19 cellular contexts compared by ENCODE assay signal in genomic region chr17:74807376-74807775, GRCh38. TPM values are rescaled to one million over a fixed set of nuclear protein-coding genes. Genes with fewer than 3 reads are reported as not detected.
DNase-seq lines count a peak whose midpoint lies in the region; ATAC-seq and TF ChIP-seq lines count a peak whose summit lies in the region.
"Had no signal": no experiment of that assay in that cellular context is flagged by ENCODE, and none has a peak within 500 bp of the region (broad histone marks: within the 10 kb centered on the region; RNA-seq: fewer than 3 reads in every experiment).

No MANE protein-coding gene starts in this region.

- H3K27ac ChIP-seq in heart left ventricle: no peak overlapping the region
- H3K27ac ChIP-seq: A549, RWPE1 had no signal

- no peaks in the 10 kb centered on the region for H3K27me3 ChIP-seq in heart left ventricle

- no peak for TF ChIP-seq CTCF in heart left ventricle (IDR thresholded peaks at IDR 0.05)

- no peak for TF ChIP-seq POLR2A in heart left ventricle (IDR thresholded peaks at IDR 0.05)

- WGBS in heart left ventricle, 4 donors: 90 to 96% (median 91%) methylated on average over 12 of the region's 12 CpGs

- no peaks in the 10 kb centered on the region for H3K4me1 Mint-ChIP-seq in activated T-helper 1 cell treated with anti-CD3 and anti-CD28 coated beads, Interleukin-12 subunit alpha, Interleukin-12 subunit beta, Interleukin-2, Interleukin-4 antibody, amounts not matched to agents 30 ng/mL and 10 ng/mL and 1 ng/mL, durations not matched to agents 14 hours and 24 hours and 36 hours (ENCODE audit: low read depth)

- H3K9me3 ChIP-seq in heart left ventricle: no peaks in the 10 kb centered on the region
- H3K9me3 ChIP-seq: A549, HAP-1 had no signal

- H3K4me3 ChIP-seq in heart left ventricle: no peak overlapping the region
- H3K4me3 ChIP-seq: A549, HAP-1 had no signal

- peaks cover 0 to 22% (median 0%) of the 10 kb centered on the region in 9 donors for H3K36me3 ChIP-seq in heart left ventricle
- H3K36me3 ChIP-seq: HAP-1 had no signal

- ATAC-seq in Right ventricle myocardium inferior: no peak
- ATAC-seq in heart left ventricle: no peak
- peak; percentile 21 for ATAC-seq in left lobe of liver
- ATAC-seq in HG03039 (IDR thresholded peaks at IDR 0.05; ENCODE audit: unreplicated experiment): no peak
- ATAC-seq: A549, Panc1 had no signal

- no peaks in the 10 kb centered on the region for H3K9me3 Mint-ChIP-seq in activated T-helper 1 cell treated with anti-CD3 and anti-CD28 coated beads, Interleukin-12 subunit alpha, Interleukin-12 subunit beta, Interleukin-2, Interleukin-4 antibody, amounts not matched to agents 30 ng/mL and 10 ng/mL and 1 ng/mL, durations not matched to agents 14 hours and 24 hours and 36 hours
- H3K9me3 Mint-ChIP-seq: CD4-positive, CD25-positive, alpha-beta regulatory T cell; HFFc6 had no signal

- DNase-seq in Right ventricle myocardium inferior (ENCODE audit: missing footprints): peak; percentile 58
- no peak for DNase-seq in heart left ventricle
- DNase-seq in NCI-H446 treated with DMSO at 0.1 percent for 48 hours (lab: John Stamatoyannopoulos, UW): peak; percentile 95
- no peak for DNase-seq in left lobe of liver (ENCODE audit: low spot score)
- DNase-seq in GM19240 (ENCODE audit: insufficient read length, low spot score): no peak
- DNase-seq in activated T-helper 1 cell treated with anti-CD3 and anti-CD28 coated beads, Interleukin-12 subunit alpha, Interleukin-12 subunit beta, Interleukin-2, Interleukin-4 antibody, amounts not matched to agents 30 ng/mL and 10 ng/mL and 1 ng/mL, durations not matched to agents 14 hours and 24 hours and 36 hours (ENCODE audit: low spot score): no peak
- DNase-seq in stimulated activated CD4-positive, alpha-beta T cell treated with anti-CD3 and anti-CD28 coated beads, Interleukin-2, amount 100 ng/mL, for 48 hours: no peak
- DNase-seq: CD4-positive, CD25-positive, alpha-beta regulatory T cell; GOT3; HFFc6; KBM-7; NCI-H1436 treated with DMSO at 0.1 percent for 48 hours; SW 1271 had no signal

- intact Hi-C loops in Right ventricle myocardium inferior (cut with DNase I): no loop called here
- intact Hi-C loops in heart left ventricle (cut with DNase I): no loop called here
- intact Hi-C loops in activated T-helper 1 cell treated with anti-CD3 and anti-CD28 coated beads, Interleukin-12 subunit alpha, Interleukin-12 subunit beta, Interleukin-2, Interleukin-4 antibody, amounts not matched to agents 30 ng/mL and 10 ng/mL and 1 ng/mL, durations not matched to agents 14 hours and 24 hours and 36 hours (cut with micrococcal nuclease): no loop called here

- peaks cover 0 to 32% (median 5%) of the 10 kb centered on the region in 12 donors for H3K4me1 ChIP-seq in heart left ventricle
- H3K4me1 ChIP-seq: A549, HAP-1 had no signal

- H3K36me3 Mint-ChIP-seq in activated T-helper 1 cell treated with anti-CD3 and anti-CD28 coated beads, Interleukin-12 subunit alpha, Interleukin-12 subunit beta, Interleukin-2, Interleukin-4 antibody, amounts not matched to agents 30 ng/mL and 10 ng/mL and 1 ng/mL, durations not matched to agents 14 hours and 24 hours and 36 hours (ENCODE audit: low read depth): peaks cover 6% of the 10 kb centered on the region

- H3K27me3 Mint-ChIP-seq in activated T-helper 1 cell treated with anti-CD3 and anti-CD28 coated beads, Interleukin-12 subunit alpha, Interleukin-12 subunit beta, Interleukin-2, Interleukin-4 antibody, amounts not matched to agents 30 ng/mL and 10 ng/mL and 1 ng/mL, durations not matched to agents 14 hours and 24 hours and 36 hours (ENCODE audit: insufficient read depth): no peaks in the 10 kb centered on the region
- H3K27me3 Mint-ChIP-seq: CD4-positive, CD25-positive, alpha-beta regulatory T cell had no signal

- H3K4me3 Mint-ChIP-seq in activated T-helper 1 cell treated with anti-CD3 and anti-CD28 coated beads, Interleukin-12 subunit alpha, Interleukin-12 subunit beta, Interleukin-2, Interleukin-4 antibody, amounts not matched to agents 30 ng/mL and 10 ng/mL and 1 ng/mL, durations not matched to agents 14 hours and 24 hours and 36 hours: no peak overlapping the region
- H3K4me3 Mint-ChIP-seq: CD4-positive, CD25-positive, alpha-beta regulatory T cell; HFFc6 had no signal

- no peak overlapping the region for H3K27ac Mint-ChIP-seq in activated T-helper 1 cell treated with anti-CD3 and anti-CD28 coated beads, Interleukin-12 subunit alpha, Interleukin-12 subunit beta, Interleukin-2, Interleukin-4 antibody, amounts not matched to agents 30 ng/mL and 10 ng/mL and 1 ng/mL, durations not matched to agents 14 hours and 24 hours and 36 hours
- H3K27ac Mint-ChIP-seq: CD4-positive, CD25-positive, alpha-beta regulatory T cell; HFFc6 had no signal

RNA-seq across cellular contexts. Expression of gene NAT9, which starts 31.2 kb away (rescaled TPM):
- total RNA-seq in Right ventricle myocardium inferior (19.4 TPM), heart left ventricle (10 to 100 TPM in 7 of 9 donors, 1 to 10 TPM in 2; 7.9 to 22.9 (median 17.1) TPM), left lobe of liver (21.5 TPM)
- 10 to 100 TPM; 18.2 to 36.6 TPM for polyA plus RNA-seq in heart left ventricle
- 69.0 and 70.8 TPM in 2 replicates for total RNA-seq in activated T-helper 1 cell treated with anti-CD3 and anti-CD28 coated beads, Interleukin-12 subunit alpha, Interleukin-12 subunit beta, Interleukin-2, Interleukin-4 antibody, amounts not matched to agents 30 ng/mL and 10 ng/mL and 1 ng/mL, durations not matched to agents 14 hours and 24 hours and 36 hours

RNA-seq across cellular contexts. Expression of gene GRIN2C, which starts 52.3 kb away (rescaled TPM):
- total RNA-seq in Right ventricle myocardium inferior (1.2 TPM), heart left ventricle (1 to 10 TPM in 2 of 9 donors, under 1 TPM in 7; 0.09 to 3.1 (median 0.45) TPM), left lobe of liver (not detected)
- under 1 TPM; 0.23 to 0.25 TPM for polyA plus RNA-seq in heart left ventricle
- 0.02 and 0.34 TPM in 2 replicates for total RNA-seq in activated T-helper 1 cell treated with anti-CD3 and anti-CD28 coated beads, Interleukin-12 subunit alpha, Interleukin-12 subunit beta, Interleukin-2, Interleukin-4 antibody, amounts not matched to agents 30 ng/mL and 10 ng/mL and 1 ng/mL, durations not matched to agents 14 hours and 24 hours and 36 hours
- total RNA-seq: CD4-positive, CD25-positive, alpha-beta regulatory T cell; NCI-H460 had no signal
- polyA plus RNA-seq: CD4-positive, CD25-positive, alpha-beta regulatory T cell had no signal

RNA-seq across cellular contexts. Expression of gene NHERF1, which starts 58.9 kb away (rescaled TPM):
- total RNA-seq in Right ventricle myocardium inferior (15.9 TPM), heart left ventricle (10 to 100 TPM; 11.6 to 42.2 (median 19.2) TPM), left lobe of liver (156 TPM)
- 10 to 100 TPM in 1 of 2 donors, 1 to 10 TPM in 1; 7.5 to 37.7 TPM for polyA plus RNA-seq in heart left ventricle
- 142 and 153 TPM in 2 replicates for total RNA-seq in activated T-helper 1 cell treated with anti-CD3 and anti-CD28 coated beads, Interleukin-12 subunit alpha, Interleukin-12 subunit beta, Interleukin-2, Interleukin-4 antibody, amounts not matched to agents 30 ng/mL and 10 ng/mL and 1 ng/mL, durations not matched to agents 14 hours and 24 hours and 36 hours

Comparison
In these comparisons a context has a peak if more than half of its experiments do, and no peak if none do; other contexts are left out.
1. DNase-seq: peak in Right ventricle myocardium inferior (single experiment) and NCI-H446 treated with DMSO at 0.1 percent for 48 hours (single experiment); none in heart left ventricle (0 of 5), left lobe of liver (single experiment), GM19240 (single experiment), activated T-helper 1 cell treated with anti-CD3 and anti-CD28 coated beads, Interleukin-12 subunit alpha, Interleukin-12 subunit beta, Interleukin-2, Interleukin-4 antibody, amounts not matched to agents 30 ng/mL and 10 ng/mL and 1 ng/mL, durations not matched to agents 14 hours and 24 hours and 36 hours (single experiment) and stimulated activated CD4-positive, alpha-beta T cell treated with anti-CD3 and anti-CD28 coated beads, Interleukin-2, amount 100 ng/mL, for 48 hours (0 of 2).